ENCODE assay signal across 20 cellular contexts in the genomic region with DNA sequence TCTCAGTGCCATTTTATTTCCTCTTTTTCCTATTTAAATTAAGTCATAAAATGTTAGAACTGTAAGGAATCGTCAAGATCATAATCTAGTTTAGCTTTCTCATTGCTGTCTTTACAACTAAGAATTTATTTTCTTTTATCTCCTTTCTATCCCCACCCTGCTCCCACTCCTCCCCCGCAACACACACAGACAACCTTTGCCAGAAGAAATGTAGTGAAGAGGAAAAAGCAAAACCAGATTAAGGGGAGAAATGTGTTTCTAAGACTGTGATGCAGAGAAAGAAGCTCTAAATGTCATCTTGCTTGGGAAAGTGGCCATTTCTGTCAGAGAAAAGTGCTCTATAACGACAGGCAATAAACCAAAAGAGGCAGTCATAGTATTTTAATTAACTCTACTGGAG.
DNase-seq lines count a peak whose midpoint lies in the region; ATAC-seq, FAIRE-seq and TF ChIP-seq lines count a peak whose summit lies in the region.
"Had no signal": no experiment of that assay in that cellular context is flagged by ENCODE, and none has a peak within 500 bp of the region (broad histone marks: within the 10 kb centered on the region; RNA-seq: fewer than 3 reads in every experiment).

No MANE protein-coding gene starts in this region.

- no peaks in the 10 kb centered on the region for H3K4me1 Mint-ChIP-seq in memory B cell

- H3K4me1 ChIP-seq in SK-N-SH (ENCODE audit: control insufficient read depth in 1 of 2, insufficient read depth in 2 of 2, low read depth in 1 of 2, low read length in 1 of 2) (peaks cover 10 to 13% of the 10 kb centered on the region in 2 experiments; a peak in 3 of 4 replicates), K562 (replicated peaks in 1 of 2; ENCODE audit: control insufficient read depth in 2 of 2, insufficient read depth in 2 of 2, low read length in 2 of 2) (peaks cover 0 to 8% of the 10 kb centered on the region in 2 experiments; a peak in 3 of 5 replicates), smooth muscle cell (ENCODE audit: low read depth) (peaks cover 9% of the 10 kb centered on the region), GM23248 (ENCODE audit: insufficient read depth) (no peaks in the 10 kb centered on the region), heart left ventricle (peaks cover 0 to 6% (median 0%) of the 10 kb centered on the region in 12 donors)
- H3K4me1 ChIP-seq: Caco-2 had no signal

- H3K4me3 Mint-ChIP-seq in memory B cell: no peak overlapping the region

- H3K27ac ChIP-seq in SK-N-SH (ENCODE audit: low read depth in 2 of 2, low read length in 1 of 2): peak overlapping the region in 1 of 2 experiments; percentile 36; a peak in 1 of 4 replicates
- H3K27ac ChIP-seq in K562 (ENCODE audit: extremely low read depth, low read depth, low read length): peak overlapping the region; percentile 54; the same call in 1 of the 3 replicates
- no peak overlapping the region for H3K27ac ChIP-seq in smooth muscle cell (ENCODE audit: low read depth)
- no peak overlapping the region for H3K27ac ChIP-seq in GM23248
- H3K27ac ChIP-seq in heart left ventricle: no peak overlapping the region
- H3K27ac ChIP-seq: C4-2B, PC-9 had no signal

- H4K20me1 ChIP-seq in SK-N-SH (ENCODE audit: insufficient read depth) (no peaks in the 10 kb centered on the region), K562 (replicated peaks; ENCODE audit: control insufficient read depth, insufficient read depth, low read length) (no peaks in the 10 kb centered on the region), smooth muscle cell (ENCODE audit: low read depth) (no peaks in the 10 kb centered on the region), GM23248 (ENCODE audit: insufficient read depth) (no peaks in the 10 kb centered on the region)

- no peak overlapping the region for H3K9ac ChIP-seq in SK-N-SH
- no peak overlapping the region for H3K9ac ChIP-seq in K562 (ENCODE audit: insufficient read depth in 1 of 2, low read depth in 2 of 2, low read length in 2 of 2)
- no peak overlapping the region for H3K9ac ChIP-seq in smooth muscle cell (ENCODE audit: low read depth)
- H3K9ac ChIP-seq in GM23248: no peak overlapping the region

- no peak for DNase-seq in SK-N-SH
- peak in 2 of 4 experiments; percentile 7 to 14 for DNase-seq in K562 (ENCODE audit: extremely low read depth in 1 of 4, low spot score in 3 of 4)
- no peak for DNase-seq in memory B cell (ENCODE audit: low spot score in 2 of 2)
- no peak for DNase-seq in smooth muscle cell (lab: John Stamatoyannopoulos, UW; ENCODE audit: unreplicated experiment)
- no peak for DNase-seq in GM23248
- DNase-seq in activated CD4-positive, CD25-positive, alpha-beta regulatory T cell (lab: John Stamatoyannopoulos, UW): no peak
- DNase-seq in heart left ventricle: no peak
- DNase-seq: Caco-2, DMS53, MV-4-11, NCI-H1436 treated with DMSO at 0.1 percent for 48 hours, NCI-H2081, NCI-H69, PC-9 had no signal

- CTCF ChIA-PET in SK-N-SH (lab: Yijun Ruan, JAX) (interaction anchor here (0.5 to 0.7 kb wide), 2 partner anchors 20 to 385 kb away, joined by 3 read pairs; no protein-coding TSS in a partner anchor), K562 (lab: Yijun Ruan, JAX; ENCODE audit: low intra/inter-chr PET ratio) (no interaction called here)

- TF ChIP-seq EP300 in SK-N-SH (IDR thresholded peaks at IDR 0.05; ENCODE audit: borderline replicate concordance in 1 of 2, low read depth in 1 of 2, low read length in 1 of 2) (no peak), K562 (IDR thresholded peaks at IDR 0.05; ENCODE audit: low read length) (no peak)

- no peak for FAIRE-seq in K562 (lab: Jason Lieb, UNC)
- FAIRE-seq: A204.1, GM12878, GM18507, HTR-8/SVneo had no signal

- H3K27me3 Mint-ChIP-seq in memory B cell: no peaks in the 10 kb centered on the region

- no peak overlapping the region for H3K4me2 ChIP-seq in SK-N-SH
- H3K4me2 ChIP-seq in K562 (ENCODE audit: insufficient read depth, low read length): no peak overlapping the region
- peak overlapping the region; percentile 44 for H3K4me2 ChIP-seq in smooth muscle cell
- no peak overlapping the region for H3K4me2 ChIP-seq in GM23248 (ENCODE audit: unreplicated experiment)
- H3K4me2 ChIP-seq: PC-9 had no signal

- H3K79me2 ChIP-seq in SK-N-SH (ENCODE audit: insufficient read depth) (no peaks in the 10 kb centered on the region), K562 (ENCODE audit: control insufficient read depth, insufficient read depth, low read length) (no peaks in the 10 kb centered on the region), smooth muscle cell (ENCODE audit: low read depth) (no peaks in the 10 kb centered on the region), GM23248 (ENCODE audit: insufficient read depth) (no peaks in the 10 kb centered on the region)

- H3K27me3 ChIP-seq in SK-N-SH (ENCODE audit: insufficient read depth): no peaks in the 10 kb centered on the region
- no peaks in the 10 kb centered on the region for H3K27me3 ChIP-seq in K562 (ENCODE audit: control insufficient read depth in 2 of 2, insufficient read depth in 2 of 2, low read length in 2 of 2)
- H3K27me3 ChIP-seq in smooth muscle cell (ENCODE audit: low read depth): no peaks in the 10 kb centered on the region
- H3K27me3 ChIP-seq in GM23248 (replicated peaks; ENCODE audit: insufficient read depth): no peaks in the 10 kb centered on the region
- no peaks in the 10 kb centered on the region for H3K27me3 ChIP-seq in heart left ventricle

- H2AFZ ChIP-seq in SK-N-SH (ENCODE audit: low read depth): no peak overlapping the region
- no peak overlapping the region for H2AFZ ChIP-seq in K562 (ENCODE audit: low read depth, low read length)
- no peak overlapping the region for H2AFZ ChIP-seq in smooth muscle cell (ENCODE audit: low read depth)
- no peak overlapping the region for H2AFZ ChIP-seq in GM23248
- H2AFZ ChIP-seq: PC-9 had no signal

- WGBS in SK-N-SH (ENCODE audit: low lambda C conversion rate): 90% methylated on average over 3 of the region's 3 CpGs
- 18% methylated on average over 3 of the region's 3 CpGs for WGBS in K562 (ENCODE audit: insufficient coverage, low coverage, missing lambda C conversion rate)
- WGBS in smooth muscle cell (ENCODE audit: low lambda C conversion rate): 41% methylated on average over 3 of the region's 3 CpGs
- WGBS in GM23248 (ENCODE audit: low coverage in 1 of 2, low lambda C conversion rate in 2 of 2, missing lambda C conversion rate in 2 of 2), 2 experiments: 44 to 51% methylated on average over 3 of the region's 3 CpGs
- 65 to 74% (median 66%) methylated on average over 3 of the region's 3 CpGs for WGBS in heart left ventricle, 4 donors

- no peak for TF ChIP-seq POLR2A in K562 (conservative IDR thresholded peaks at IDR 0.05)
- no peak for TF ChIP-seq POLR2A in heart left ventricle (IDR thresholded peaks at IDR 0.05)

- H3K4me3 ChIP-seq in SK-N-SH (ENCODE audit: low read depth in 2 of 2, low read length in 1 of 2) (no peak overlapping the region), K562 (no peak overlapping the region), smooth muscle cell (no peak overlapping the region), GM23248 (no peak overlapping the region), heart left ventricle (no peak overlapping the region)
- H3K4me3 ChIP-seq: GM12878, PC-9 had no signal

- ATAC-seq in SK-N-SH treated with all-trans-retinoic acid at 6 μM for 48 hours (no peak), K562 (no peak), memory B cell (ENCODE audit: low read depth) (no peak), heart left ventricle (no peak)
- ATAC-seq: GM12878 had no signal

- H3K9me2 ChIP-seq in SK-N-SH (no peaks in the 10 kb centered on the region), GM23248 (ENCODE audit: insufficient read depth) (no peaks in the 10 kb centered on the region)

- no peak for TF ChIP-seq RAD21 in SK-N-SH (IDR thresholded peaks at IDR 0.05; ENCODE audit: low read length)
- TF ChIP-seq RAD21 in K562 (CRISPR knock-in tag; conservative IDR thresholded peaks at IDR 0.05 in 1 of 2, IDR thresholded peaks at IDR 0.05 in 1 of 2): no peak

- H3K9me3 ChIP-seq in SK-N-SH (no peaks in the 10 kb centered on the region), K562 (replicated peaks; ENCODE audit: control insufficient read depth, insufficient read depth, low read depth, low read length) (no peaks in the 10 kb centered on the region; the same call in 1 of the 2 replicates), smooth muscle cell (replicated peaks; ENCODE audit: low read depth) (no peaks in the 10 kb centered on the region), GM23248 (ENCODE audit: low read depth) (no peaks in the 10 kb centered on the region), heart left ventricle (peaks cover 0 to 2% (median 0%) of the 10 kb centered on the region in 12 donors)
- H3K9me3 ChIP-seq: Caco-2 had no signal

- TF ChIP-seq CTCF in SK-N-SH (IDR thresholded peaks at IDR 0.05): no peak
- TF ChIP-seq CTCF in K562 (IDR thresholded peaks at IDR 0.05 in 2 of 3, conservative IDR thresholded peaks at IDR 0.05 in 1 of 3; ENCODE audit: insufficient read depth in 2 of 3, low read depth in 1 of 3, low read length in 3 of 3): no peak
- TF ChIP-seq CTCF in smooth muscle cell (IDR thresholded peaks at IDR 0.05; ENCODE audit: borderline replicate concordance, insufficient read depth, poor library complexity, severe bottlenecking): no peak
- no peak for TF ChIP-seq CTCF in heart left ventricle (IDR thresholded peaks at IDR 0.05)

- H3K36me3 ChIP-seq in SK-N-SH (replicated peaks in 1 of 2; ENCODE audit: control insufficient read depth in 1 of 2, insufficient read depth in 2 of 2, low read length in 1 of 2) (no peaks in the 10 kb centered on the region), K562 (ENCODE audit: control insufficient read depth, insufficient read depth, low read length) (no peaks in the 10 kb centered on the region), smooth muscle cell (ENCODE audit: low read depth) (no peaks in the 10 kb centered on the region), GM23248 (ENCODE audit: low read depth) (no peaks in the 10 kb centered on the region), heart left ventricle (no peaks in the 10 kb centered on the region)

- intact Hi-C loops in K562 (cut with micrococcal nuclease) (no loop called here), heart left ventricle (cut with DNase I) (no loop called here)

- peak overlapping the region; percentile 12 for H3K27ac Mint-ChIP-seq in memory B cell

- H3F3A ChIP-seq in SK-N-SH (replicated peaks; ENCODE audit: insufficient read depth) (no peaks in the 10 kb centered on the region), smooth muscle cell (ENCODE audit: low read depth) (no peaks in the 10 kb centered on the region), GM23248 (ENCODE audit: insufficient read depth) (no peaks in the 10 kb centered on the region)

- POLR2A ChIA-PET in SK-N-SH (lab: Yijun Ruan, JAX): no interaction called here
- POLR2A ChIA-PET in K562 (lab: Yijun Ruan, JAX): interaction anchor here (1.0 to 1.9 kb wide), 3 partner anchors 9 to 12 kb away, joined by 3 read pairs; no protein-coding TSS in a partner anchor

- in situ Hi-C loops in K562 (cut with MboI) (no loop called here), GM23248 (cut with MboI) (no loop called here)

- H3K9me1 ChIP-seq in K562 (ENCODE audit: control insufficient read depth, insufficient read depth, low read length): no peaks in the 10 kb centered on the region

- BruUV-seq in K562 (replicated peaks; lab: Mats Ljungman, UMichigan): no TSS peak

- H3K36me3 Mint-ChIP-seq in memory B cell: peaks cover 17% of the 10 kb centered on the region

- H3K9me3 Mint-ChIP-seq in memory B cell: peaks cover 5% of the 10 kb centered on the region

TF ChIP-seq in K562, 482 proteins besides CTCF, POLR2A, EP300 and RAD21 (continues in another document):
- peak; percentile 78 for TF ChIP-seq EGR1 (conservative IDR thresholded peaks at IDR 0.05)
- peak; percentile 35 for TF ChIP-seq CBFA2T3 (IDR thresholded peaks at IDR 0.05)
